ENCODE assay signal across 9 cellular contexts in genomic region chr19:19464339-19465098, GRCh38. TPM values are rescaled to one million over a fixed set of nuclear protein-coding genes. Genes with fewer than 3 reads are reported as not detected.
DNase-seq lines count a peak whose midpoint lies in the region; ATAC-seq and TF ChIP-seq lines count a peak whose summit lies in the region.
"Had no signal": no experiment of that assay in that cellular context is flagged by ENCODE, and none has a peak within 500 bp of the region (broad histone marks: within the 10 kb centered on the region; RNA-seq: fewer than 3 reads in every experiment).

No MANE protein-coding gene starts in this region.

- H3K4me1 Mint-ChIP-seq in Caco-2 (ENCODE audit: low read depth, unreplicated experiment) (peaks cover 49% of the 10 kb centered on the region), WTC11 (peaks cover 54% of the 10 kb centered on the region)

- DNase-seq in Caco-2: peak; percentile 76 to 77
- peak; percentile 57 for DNase-seq in WTC11 (ENCODE audit: low spot score)
- no peak for DNase-seq in T1000 (lab: John Stamatoyannopoulos, UW)
- DNase-seq in NCI-H1694 treated with DMSO at 0.1 percent for 48 hours (lab: John Stamatoyannopoulos, UW): no peak
- DNase-seq: NK-92 treated with Interleukin-12 subunit alpha and Interleukin-12 subunit beta, amount 100 ng/mL, for 24 hours had no signal

- no peaks in the 10 kb centered on the region for H3K27me3 Mint-ChIP-seq in Caco-2 (ENCODE audit: insufficient read depth, unreplicated experiment)
- no peaks in the 10 kb centered on the region for H3K27me3 Mint-ChIP-seq in WTC11 (ENCODE audit: low read depth)

- intact Hi-C loops in Caco-2 (cut with micrococcal nuclease; ENCODE audit: unreplicated experiment): loop anchor here (1.0 kb wide), 1 partner anchor 272 kb away; the partner anchor contains the start of genes BORCS8 and RFXANK

- no peak for TF ChIP-seq CTCF in Caco-2 (IDR thresholded peaks at IDR 0.05; ENCODE audit: insufficient read depth in 1 of 2, low read depth in 1 of 2, low read length in 1 of 2, severe bottlenecking in 1 of 2, unreplicated experiment in 1 of 2)
- TF ChIP-seq CTCF in WTC11 (IDR thresholded peaks at IDR 0.05): no peak
- TF ChIP-seq CTCF in gastroesophageal sphincter (IDR thresholded peaks at IDR 0.05): no peak
- no peak for TF ChIP-seq CTCF in parathyroid adenoma (IDR thresholded peaks at IDR 0.05)

- H3K36me3 Mint-ChIP-seq in Caco-2 (ENCODE audit: insufficient read depth, unreplicated experiment) (peaks cover 77% of the 10 kb centered on the region), WTC11 (peaks cover 46% of the 10 kb centered on the region)

- 30% methylated on average over 11 of the region's 13 CpGs; no CpG with 5 or more reads in 1 of the 2 donors for WGBS in gastroesophageal sphincter (ENCODE audit: low coverage in 1 of 2), 2 donors

- H3K36me3 ChIP-seq in Caco-2 (ENCODE audit: control insufficient read depth, insufficient read depth, low read length) (peaks cover 10% of the 10 kb centered on the region), gastroesophageal sphincter (peaks cover 0 to 32% of the 10 kb centered on the region in 2 donors), parathyroid adenoma (ENCODE audit: control insufficient read depth, insufficient read depth, low read length) (no peaks in the 10 kb centered on the region)

- ATAC-seq in WTC11: no peak
- ATAC-seq in gastroesophageal sphincter: no peak
- no peak for ATAC-seq in HG03135 (IDR thresholded peaks at IDR 0.05; ENCODE audit: unreplicated experiment)
- no peak for ATAC-seq in HG03565 (IDR thresholded peaks at IDR 0.05; ENCODE audit: unreplicated experiment)

- H3K9me3 ChIP-seq in Caco-2 (no peaks in the 10 kb centered on the region), gastroesophageal sphincter (peaks cover 0 to 27% (median 0%) of the 10 kb centered on the region in 3 donors), parathyroid adenoma (ENCODE audit: control insufficient read depth, low read length) (no peaks in the 10 kb centered on the region)

- H3K9me3 Mint-ChIP-seq in Caco-2 (ENCODE audit: unreplicated experiment) (peaks cover 23% of the 10 kb centered on the region), WTC11 (peaks cover 32% of the 10 kb centered on the region)

- CTCF ChIA-PET in Caco-2 (lab: Charles Lee) (no interaction called here), WTC11 (lab: Charles Lee) (interaction anchor here (2.2 kb wide), 1 partner anchor 11 kb away, joined by 8 read pairs; no protein-coding TSS in a partner anchor)

- TSS peak; percentile 21 for BruUV-seq in Caco-2 (replicated peaks; lab: Mats Ljungman, UMichigan)

- H3K27ac ChIP-seq in gastroesophageal sphincter: peak overlapping the region in 3 of 4 donors; percentile 65 to 80 (median 71)
- H3K27ac ChIP-seq in parathyroid adenoma: peak overlapping the region; percentile 85

- H3K4me2 ChIP-seq in parathyroid adenoma (ENCODE audit: low read length): peak overlapping the region; percentile 59

- H3K27me3 ChIP-seq in Caco-2 (replicated peaks; ENCODE audit: control insufficient read depth, insufficient read depth, low read length): no peaks in the 10 kb centered on the region
- H3K27me3 ChIP-seq in gastroesophageal sphincter: no peaks in the 10 kb centered on the region
- no peaks in the 10 kb centered on the region for H3K27me3 ChIP-seq in parathyroid adenoma (ENCODE audit: control insufficient read depth, insufficient read depth, low read length)

- H3K4me1 ChIP-seq in Caco-2 (peaks cover 42% of the 10 kb centered on the region), gastroesophageal sphincter (peaks cover 7 to 58% (median 49%) of the 10 kb centered on the region in 3 donors), parathyroid adenoma (peaks cover 57% of the 10 kb centered on the region)

- peaks cover 79% of the 10 kb centered on the region for H3K79me2 ChIP-seq in parathyroid adenoma

- POLR2A ChIA-PET in Caco-2 (lab: Charles Lee): no interaction called here
- POLR2A ChIA-PET in WTC11 (lab: Charles Lee): interaction anchor here (0.6 kb wide), 1 partner anchor 173 kb away, joined by 3 read pairs; no protein-coding TSS in a partner anchor

- no peak overlapping the region for H3K9ac ChIP-seq in parathyroid adenoma

- H3K27ac Mint-ChIP-seq in Caco-2 (ENCODE audit: unreplicated experiment) (peak overlapping the region; percentile 96), WTC11 (peak overlapping the region; percentile 94)

- no peak for TF ChIP-seq POLR2A in gastroesophageal sphincter (IDR thresholded peaks at IDR 0.05)

- H3K4me3 ChIP-seq in Caco-2 (ENCODE audit: low read depth, low read length) (no peak overlapping the region), gastroesophageal sphincter (no peak overlapping the region), parathyroid adenoma (ENCODE audit: low read depth, low read length) (peak overlapping the region; percentile 23)

- H2AFZ ChIP-seq in parathyroid adenoma: peak overlapping the region; percentile 16

- no peak for TF ChIP-seq EP300 in gastroesophageal sphincter (IDR thresholded peaks at IDR 0.05)

- H3K4me3 Mint-ChIP-seq in Caco-2 (ENCODE audit: unreplicated experiment) (peak overlapping the region; percentile 67), WTC11 (peak overlapping the region; percentile 0; the same call in 1 of the 2 replicates)

TF ChIP-seq in WTC11, 78 proteins besides CTCF, POLR2A, EP300 and RAD21:
- TF ChIP-seq RELA (CRISPR knock-in tag; IDR thresholded peaks at IDR 0.05; ENCODE audit: borderline replicate concordance) (no peak), USF2 (CRISPR knock-in tag; IDR thresholded peaks at IDR 0.05) (peak; percentile 59), FOXK1 (CRISPR knock-in tag; IDR thresholded peaks at IDR 0.05) (no peak), FOXJ3 (CRISPR knock-in tag; IDR thresholded peaks at IDR 0.05; ENCODE audit: borderline replicate concordance) (no peak), GRHL2 (CRISPR knock-in tag; IDR thresholded peaks at IDR 0.05; ENCODE audit: insufficient replicate concordance, severe bottlenecking) (no peak), USF1 (CRISPR knock-in tag; IDR thresholded peaks at IDR 0.05) (peak; percentile 61; the same call in 1 of the 2 replicates), MAX (CRISPR knock-in tag; IDR thresholded peaks at IDR 0.05) (0 out of 2 replicates have a peak, but pooled peaks have one; percentile 34), ZNF121 (CRISPR knock-in tag; IDR thresholded peaks at IDR 0.05) (0 out of 2 replicates have a peak, but pooled peaks have one; percentile 37)

RNA-seq across cellular contexts. Expression of gene TSSK6, which starts 50.8 kb away (rescaled TPM):
- total RNA-seq in Caco-2 (2022) (3.1 and 3.8 TPM in 2 replicates), WTC11 (2021) (4.7 to 7.8 TPM (median 7.7 TPM) in 3 replicates), gastroesophageal sphincter (1 to 10 TPM in 2 of 4 donors, under 1 TPM in 2; 0.40 to 3.3 (median 0.92) TPM)

RNA-seq across cellular contexts. Expression of gene NDUFA13, which starts 51.5 kb away (rescaled TPM):
- total RNA-seq in Caco-2 (2022): 345 and 355 TPM in 2 replicates
- 519 to 568 TPM (median 552 TPM) in 3 replicates for total RNA-seq in WTC11 (2021)
- 100 to 1,000 TPM in 1 of 4 donors, 10 to 100 TPM in 3; 41.6 to 113 (median 71.4) TPM for total RNA-seq in gastroesophageal sphincter

RNA-seq across cellular contexts. Expression of gene GATAD2A, which starts 59.0 kb away (rescaled TPM):
- total RNA-seq in Caco-2 (2022) (118 and 126 TPM in 2 replicates), WTC11 (2021) (186 to 209 TPM (median 189 TPM) in 3 replicates), gastroesophageal sphincter (10 to 100 TPM; 30.9 to 69.0 (median 36.6) TPM)

Comparison
In these comparisons a context has a peak if more than half of its experiments do, and no peak if none do; other contexts are left out.
1. DNase-seq: peak in Caco-2 (2 of 2) and WTC11 (single experiment); none in T1000 (single experiment) and NCI-H1694 treated with DMSO at 0.1 percent for 48 hours (single experiment).